23 cellular contexts compared by ENCODE assay signal in genomic region chr11:79235696-79236095, GRCh38.
"Had no signal": no experiment of that assay in that cellular context is flagged by ENCODE, and none has a peak within 500 bp of the region (broad histone marks: within the 10 kb centered on the region; RNA-seq: fewer than 3 reads in every experiment).

No MANE protein-coding gene starts in this region.

- H3K27ac Mint-ChIP-seq: activated CD4-positive, alpha-beta memory T cell treated with anti-CD3 and anti-CD28 coated beads for 36 hours; activated CD4-positive, alpha-beta T cell treated with anti-CD3 and anti-CD28 coated beads, Interleukin-2, amount 10 ng/mL, durations not matched to agents 7 days and 5 days; activated naive CD8-positive, alpha-beta T cell had no signal

- H3K27ac ChIP-seq: KMS-11, SJCRH30, VCaP had no signal

- H3K9me3 Mint-ChIP-seq: activated CD4-positive, alpha-beta memory T cell treated with anti-CD3 and anti-CD28 coated beads for 36 hours; activated CD4-positive, alpha-beta T cell treated with anti-CD3 and anti-CD28 coated beads, Interleukin-2, amount 10 ng/mL, durations not matched to agents 7 days and 5 days; activated T-cell treated with anti-CD3 and anti-CD28 coated beads, Interleukin-2, amount 50 U/mL, for 4 hours had no signal

- DNase-seq: activated CD4-positive, alpha-beta memory T cell treated with anti-CD3 and anti-CD28 coated beads for 36 hours; activated CD4-positive, alpha-beta T cell treated with anti-CD3 and anti-CD28 coated beads, Interleukin-2, amount 10 ng/mL, durations not matched to agents 7 days and 5 days; activated CD4-positive, CD25-positive, alpha-beta regulatory T cell; activated CD8-positive, alpha-beta memory T cell treated with anti-CD3 and anti-CD28 coated beads for 24 hours; activated effector memory CD4-positive, alpha-beta T cell treated with anti-CD3 and anti-CD28 coated beads, Interleukin-2, amount 50 U/mL, for 16 hours; activated naive CD4-positive, alpha-beta T cell treated with Interleukin-2 at 50 U/mL for 16 hours; activated T-cell treated with anti-CD3 and anti-CD28 coated beads, Interleukin-2, amount 50 U/mL, for 4 hours; amygdala; NCI-H1092; NCI-H1417 treated with DMSO at 0.1 percent for 48 hours; NCI-H1694 treated with DMSO at 0.1 percent for 48 hours; NCI-H2029 treated with DMSO at 0.1 percent for 48 hours; NCI-H510A treated with DMSO at 0.1 percent for 48 hours; NCI-H69; NK-92 treated with Interleukin-12 subunit alpha and Interleukin-12 subunit beta, amount 100 ng/mL, for 24 hours; OCI-M1; Right ventricle myocardium superior; SJCRH30; SK-N-SH; T-helper 1 cell had no signal

- H3K27me3 Mint-ChIP-seq: activated CD4-positive, alpha-beta memory T cell treated with anti-CD3 and anti-CD28 coated beads for 36 hours; activated CD4-positive, alpha-beta T cell treated with anti-CD3 and anti-CD28 coated beads, Interleukin-2, amount 10 ng/mL, durations not matched to agents 7 days and 5 days; activated naive CD8-positive, alpha-beta T cell had no signal

- H3K36me3 Mint-ChIP-seq: activated CD4-positive, alpha-beta memory T cell treated with anti-CD3 and anti-CD28 coated beads for 36 hours; activated naive CD8-positive, alpha-beta T cell had no signal

- H3K4me1 Mint-ChIP-seq: activated CD4-positive, alpha-beta T cell treated with anti-CD3 and anti-CD28 coated beads, Interleukin-2, amount 10 ng/mL, durations not matched to agents 7 days and 5 days had no signal

- H3K4me3 Mint-ChIP-seq: activated CD4-positive, alpha-beta memory T cell treated with anti-CD3 and anti-CD28 coated beads for 36 hours; activated CD4-positive, alpha-beta T cell treated with anti-CD3 and anti-CD28 coated beads, Interleukin-2, amount 10 ng/mL, durations not matched to agents 7 days and 5 days; activated naive CD8-positive, alpha-beta T cell; activated T-cell treated with anti-CD3 and anti-CD28 coated beads, Interleukin-2, amount 50 U/mL, for 4 hours had no signal

- H3K4me1 ChIP-seq: SJCRH30 had no signal

- H3K4me2 ChIP-seq: KMS-11 had no signal

- H3K36me3 ChIP-seq: SJCRH30 had no signal

- H3K27me3 ChIP-seq: SJCRH30 had no signal

- H3K9me3 ChIP-seq: SJCRH30, SK-N-SH had no signal

- H3K9ac ChIP-seq: KMS-11, SK-N-SH had no signal

- H3K4me3 ChIP-seq: SJCRH30 had no signal
